Comparison of ENCODE assay signal across 8 cellular contexts in the genomic region with DNA sequence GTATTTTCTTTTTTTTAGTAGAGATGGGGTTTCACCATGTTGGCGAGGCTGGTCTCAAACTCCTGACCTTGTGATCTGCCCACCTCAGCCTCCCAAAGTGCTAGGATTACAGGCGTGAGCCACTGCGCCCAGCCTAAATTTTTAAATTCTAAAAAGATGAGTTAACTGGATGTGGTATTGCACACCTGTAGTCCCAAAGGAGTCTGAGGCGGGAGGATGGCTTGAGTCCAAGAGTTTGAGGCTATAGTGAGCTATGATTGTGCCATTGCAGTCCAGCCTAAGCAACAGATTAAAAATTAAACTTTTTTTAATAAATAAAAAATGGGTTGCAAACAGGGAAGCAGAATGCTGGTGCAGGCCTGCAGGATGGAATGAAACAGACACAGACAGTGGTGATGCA.
DNase-seq lines count a peak whose midpoint lies in the region; ATAC-seq and TF ChIP-seq lines count a peak whose summit lies in the region.
"Not testable (repeated sequence)": the region's sequence is repeated elsewhere in the genome, so short reads cannot be mapped to it uniquely, and the experiment has no call there.

No MANE protein-coding gene starts in this region.

- H3K4me1 ChIP-seq in BLaER1 (peaks cover 12% of the 10 kb centered on the region; the same call in 1 of the 2 replicates), PC-3 (ENCODE audit: insufficient read depth, low read length) (peaks cover 16% of the 10 kb centered on the region), heart left ventricle (peaks cover 0 to 27% (median 16%) of the 10 kb centered on the region in 12 donors), mesodermal cell (ENCODE audit: control insufficient read depth, insufficient read depth, low read length, poor library complexity, severe bottlenecking) (peaks cover 44% of the 10 kb centered on the region), thoracic aorta (ENCODE audit: control insufficient read depth in 1 of 2, low read depth in 2 of 2) (peaks cover 16 to 26% of the 10 kb centered on the region in 2 donors), vagina (peaks cover 26% of the 10 kb centered on the region)

- H3K4me3 Mint-ChIP-seq in dendritic cell treated with granulocyte-macrophage colony-stimulating factor and Interleukin-4, amounts not matched to agents 40 ng/mL and 50 ng/mL, for 4 days, result peak overlapping the region; percentile 71
- H3K4me3 Mint-ChIP-seq in osteocyte (ENCODE audit: unreplicated experiment), result not testable (repeated sequence)

- DNase-seq in PC-3, result peak; percentile 55
- DNase-seq in heart left ventricle; osteocyte (ENCODE audit: extremely low spot score, unreplicated experiment); thoracic aorta (ENCODE audit: low spot score); vagina (ENCODE audit: extremely low spot score in 2 of 2): not testable (repeated sequence)

- H3K27me3 ChIP-seq in BLaER1; PC-3 (ENCODE audit: low read length); heart left ventricle; thoracic aorta (replicated peaks; ENCODE audit: insufficient read depth); vagina: not testable (repeated sequence)

- WGBS in heart left ventricle, 4 donors, result 91 to 93% (median 92%) methylated on average over 4 of the region's 4 CpGs
- WGBS in mesodermal cell (ENCODE audit: insufficient coverage in 2 of 2), 2 experiments, result 81 to 100% methylated on average over 1 to 3 of the region's 4 CpGs

- not testable (repeated sequence) for TF ChIP-seq POLR2A in heart left ventricle (IDR thresholded peaks at IDR 0.05); vagina (IDR thresholded peaks at IDR 0.05)

- H3K9me3 Mint-ChIP-seq in dendritic cell treated with granulocyte-macrophage colony-stimulating factor and Interleukin-4, amounts not matched to agents 40 ng/mL and 50 ng/mL, for 4 days, result peaks cover 31% of the 10 kb centered on the region
- not testable (repeated sequence) for H3K9me3 Mint-ChIP-seq in osteocyte (ENCODE audit: unreplicated experiment)

- CTCF ChIA-PET in PC-3 (lab: Charles Lee), result not testable (repeated sequence)

- H3K27ac ChIP-seq in BLaER1; PC-3 (ENCODE audit: low read length): not testable (repeated sequence)
- H3K27ac ChIP-seq in heart left ventricle, result peak overlapping the region in 8 of 12 donors; percentile 5 to 89 (median 54)
- H3K27ac ChIP-seq in mesodermal cell (ENCODE audit: low read depth, low read length, severe bottlenecking), result peak overlapping the region; percentile 95
- peak overlapping the region; percentile 80 to 85 for H3K27ac ChIP-seq in thoracic aorta
- H3K27ac ChIP-seq in vagina, result peak overlapping the region; percentile 69

- H3K4me2 ChIP-seq in BLaER1, result peak overlapping the region; percentile 9; the same call in 1 of the 2 replicates
- H3K4me2 ChIP-seq in PC-3 (ENCODE audit: low read length), result not testable (repeated sequence)

- not testable (repeated sequence) for H3K4me3 ChIP-seq in BLaER1; PC-3 (ENCODE audit: low read length); heart left ventricle; mesodermal cell (ENCODE audit: extremely low read depth, insufficient read depth, low read length, poor library complexity, severe bottlenecking); vagina
- H3K4me3 ChIP-seq in thoracic aorta, result peak overlapping the region; percentile 58

- peaks cover 21% of the 10 kb centered on the region for H3K4me1 Mint-ChIP-seq in dendritic cell treated with granulocyte-macrophage colony-stimulating factor and Interleukin-4, amounts not matched to agents 40 ng/mL and 50 ng/mL, for 4 days (ENCODE audit: low read depth)
- peaks cover 12% of the 10 kb centered on the region for H3K4me1 Mint-ChIP-seq in osteocyte (ENCODE audit: unreplicated experiment)

- POLR2A ChIA-PET in PC-3 (lab: Charles Lee; ENCODE audit: unreplicated experiment), result interaction anchor here (0.6 kb wide), 1 partner anchor 105 kb away, joined by 3 read pairs; no protein-coding TSS in a partner anchor

- H3F3A ChIP-seq in PC-3 (ENCODE audit: low read length, unreplicated experiment), result not testable (repeated sequence)

- peaks cover 74% of the 10 kb centered on the region for H3K36me3 Mint-ChIP-seq in dendritic cell treated with granulocyte-macrophage colony-stimulating factor and Interleukin-4, amounts not matched to agents 40 ng/mL and 50 ng/mL, for 4 days (ENCODE audit: low read depth)
- peaks cover 34% of the 10 kb centered on the region for H3K36me3 Mint-ChIP-seq in osteocyte (ENCODE audit: unreplicated experiment)

- not testable (repeated sequence) for H3K27me3 Mint-ChIP-seq in dendritic cell treated with granulocyte-macrophage colony-stimulating factor and Interleukin-4, amounts not matched to agents 40 ng/mL and 50 ng/mL, for 4 days; osteocyte (ENCODE audit: unreplicated experiment)

- not testable (repeated sequence) for H2AFZ ChIP-seq in PC-3 (ENCODE audit: low read length)

- TF ChIP-seq CTCF in PC-3 (conservative IDR thresholded peaks at IDR 0.05; ENCODE audit: low read depth, low read length); heart left ventricle (IDR thresholded peaks at IDR 0.05); osteocyte (IDR thresholded peaks at IDR 0.05); thoracic aorta (IDR thresholded peaks at IDR 0.05); vagina (IDR thresholded peaks at IDR 0.05): not testable (repeated sequence)

- peaks cover 16% of the 10 kb centered on the region for H3K36me3 ChIP-seq in BLaER1
- not testable (repeated sequence) for H3K36me3 ChIP-seq in PC-3 (ENCODE audit: low read depth, low read length); thoracic aorta; vagina
- H3K36me3 ChIP-seq in heart left ventricle, result peaks cover 0 to 34% (median 14%) of the 10 kb centered on the region in 9 donors
- peaks cover 45% of the 10 kb centered on the region for H3K36me3 ChIP-seq in mesodermal cell (ENCODE audit: control insufficient read depth, insufficient read depth, low read length)

- not testable (repeated sequence) for H3K9ac ChIP-seq in BLaER1; PC-3 (ENCODE audit: low read length)

- not testable (repeated sequence) for H3K79me2 ChIP-seq in PC-3 (ENCODE audit: low read length)

- peak overlapping the region; percentile 88 for H3K27ac Mint-ChIP-seq in dendritic cell treated with granulocyte-macrophage colony-stimulating factor and Interleukin-4, amounts not matched to agents 40 ng/mL and 50 ng/mL, for 4 days
- peak overlapping the region; percentile 70 for H3K27ac Mint-ChIP-seq in osteocyte (ENCODE audit: unreplicated experiment)

- not testable (repeated sequence) for H3K9me2 ChIP-seq in PC-3 (replicated peaks; ENCODE audit: low read length)

- not testable (repeated sequence) for BruUV-seq in PC-3 (replicated peaks; lab: Mats Ljungman, UMichigan)

- not testable (repeated sequence) for H4K20me1 ChIP-seq in BLaER1; PC-3 (ENCODE audit: low read length)

- H3K9me3 ChIP-seq in BLaER1 (peaks cover 23% of the 10 kb centered on the region), mesodermal cell (ENCODE audit: control insufficient read depth, low read length) (peaks cover 15% of the 10 kb centered on the region)
- H3K9me3 ChIP-seq in PC-3 (ENCODE audit: low read length); heart left ventricle; thoracic aorta; vagina: not testable (repeated sequence)

- intact Hi-C loops in PC-3 (cut with micrococcal nuclease); dendritic cell treated with granulocyte-macrophage colony-stimulating factor and Interleukin-4, amounts not matched to agents 40 ng/mL and 50 ng/mL, for 4 days (cut with micrococcal nuclease); heart left ventricle (cut with DNase I); vagina (cut with DNase I): not testable (repeated sequence)

- ATAC-seq in PC-3; heart left ventricle; thoracic aorta (ENCODE audit: insufficient number of reproducible peaks, low FRiP score, low read depth): not testable (repeated sequence)
